Comparison of ENCODE assay signal across 18 cellular contexts in the genomic region with DNA sequence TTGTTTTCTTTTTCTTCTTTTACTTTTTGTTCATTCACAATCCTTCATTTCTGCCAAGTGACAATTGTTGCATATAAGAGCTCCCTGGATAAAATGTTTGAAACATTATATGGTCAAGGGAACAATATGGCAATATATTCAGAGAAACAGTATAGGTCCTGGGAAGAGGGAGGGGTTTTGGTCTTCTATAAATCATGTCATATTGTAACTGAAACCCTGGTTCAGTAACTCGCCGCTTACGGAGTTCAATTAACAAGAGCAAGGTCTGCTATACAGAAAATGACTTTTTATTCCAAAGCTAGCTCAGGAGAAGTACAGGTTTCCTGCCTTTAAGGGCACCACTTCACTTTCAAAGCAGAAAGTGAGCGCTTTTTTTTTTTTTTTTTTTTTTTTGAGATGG.
"Had no signal": no experiment of that assay in that cellular context is flagged by ENCODE, and none has a peak within 500 bp of the region (broad histone marks: within the 10 kb centered on the region; RNA-seq: fewer than 3 reads in every experiment).

No MANE protein-coding gene starts in this region.

- H3K9me3 Mint-ChIP-seq: natural killer cell; stimulated activated memory B cell treated with anti-CD40 and anti-IgM and Interleukin-4, amounts not matched to agents 10 μg/mL and 1 μg/mL and 100 μg/mL, for 72 hours; stimulated activated naive CD8-positive, alpha-beta T cell treated with anti-CD3 and anti-CD28 coated beads, Interleukin-15, Interleukin-2, amounts not matched to agents 100 ng/mL and 50 ng/mL, for 24 hours had no signal

- H3K36me3 ChIP-seq: heart left ventricle, pancreas, tibial artery, upper lobe of left lung, uterus had no signal

- H3K27ac Mint-ChIP-seq: natural killer cell; progenitor cell of endocrine pancreas; stimulated activated memory B cell treated with anti-CD40 and anti-IgM and Interleukin-4, amounts not matched to agents 10 μg/mL and 1 μg/mL and 100 μg/mL, for 72 hours; stimulated activated naive CD8-positive, alpha-beta T cell treated with anti-CD3 and anti-CD28 coated beads, Interleukin-15, Interleukin-2, amounts not matched to agents 100 ng/mL and 50 ng/mL, for 24 hours had no signal

- H3K27me3 Mint-ChIP-seq: progenitor cell of endocrine pancreas had no signal

- H3K27ac ChIP-seq: coronary artery, heart left ventricle, pancreas, tibial artery, upper lobe of left lung, uterus had no signal

- DNase-seq: effector CD4-positive, alpha-beta T cell; foreskin melanocyte; heart left ventricle; hypothalamus; kidney glomerular epithelial cell; mammary epithelial cell; natural killer cell; occipital lobe; pancreas; right cardiac atrium; stimulated activated CD4-positive, alpha-beta T cell treated with anti-CD3 and anti-CD28 coated beads, Interleukin-4, amount 100 ng/mL, for 24 hours; tibial artery; upper lobe of left lung; uterus had no signal

- H3K9me3 ChIP-seq: heart left ventricle, pancreas, tibial artery, upper lobe of left lung, uterus had no signal

- H3K4me1 Mint-ChIP-seq: natural killer cell; stimulated activated memory B cell treated with anti-CD40 and anti-IgM and Interleukin-4, amounts not matched to agents 10 μg/mL and 1 μg/mL and 100 μg/mL, for 72 hours had no signal

- H3K27me3 ChIP-seq: heart left ventricle, pancreas, tibial artery, upper lobe of left lung, uterus had no signal

- H3K4me3 Mint-ChIP-seq: natural killer cell; stimulated activated memory B cell treated with anti-CD40 and anti-IgM and Interleukin-4, amounts not matched to agents 10 μg/mL and 1 μg/mL and 100 μg/mL, for 72 hours; stimulated activated naive CD8-positive, alpha-beta T cell treated with anti-CD3 and anti-CD28 coated beads, Interleukin-15, Interleukin-2, amounts not matched to agents 100 ng/mL and 50 ng/mL, for 24 hours had no signal

- H3K36me3 Mint-ChIP-seq: natural killer cell; stimulated activated memory B cell treated with anti-CD40 and anti-IgM and Interleukin-4, amounts not matched to agents 10 μg/mL and 1 μg/mL and 100 μg/mL, for 72 hours had no signal

- H3K4me3 ChIP-seq: coronary artery, heart left ventricle, pancreas, tibial artery, upper lobe of left lung, uterus had no signal

- H3K4me1 ChIP-seq: heart left ventricle, pancreas, tibial artery, upper lobe of left lung, uterus had no signal
